In the genomic region with DNA sequence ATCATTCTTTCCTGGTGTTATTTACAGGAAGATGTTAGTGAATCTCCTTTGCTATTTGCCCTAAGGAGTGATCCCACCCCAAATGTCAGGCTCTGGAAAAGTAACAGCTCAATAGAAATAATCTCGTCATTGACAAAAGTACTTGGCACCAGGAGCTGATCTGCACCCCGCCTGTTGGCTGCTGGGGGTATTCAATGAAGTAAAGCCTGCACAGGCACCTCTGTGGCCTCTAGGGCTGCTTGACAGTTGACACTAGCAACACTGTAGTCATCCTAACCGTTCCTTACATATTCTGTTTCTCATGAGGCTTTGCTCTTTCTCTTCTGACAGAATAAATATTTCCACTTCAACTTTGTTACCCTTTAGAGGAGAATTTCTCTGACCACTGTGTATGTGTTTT, we compare ENCODE assay signal across 1 cellular context.
TF ChIP-seq lines count a peak whose summit lies in the region.

No MANE protein-coding gene starts in this region.

TF ChIP-seq in WTC11, 78 proteins besides CTCF, POLR2A, EP300 and RAD21 (continued from another document):
- TF ChIP-seq, protein P1, sequence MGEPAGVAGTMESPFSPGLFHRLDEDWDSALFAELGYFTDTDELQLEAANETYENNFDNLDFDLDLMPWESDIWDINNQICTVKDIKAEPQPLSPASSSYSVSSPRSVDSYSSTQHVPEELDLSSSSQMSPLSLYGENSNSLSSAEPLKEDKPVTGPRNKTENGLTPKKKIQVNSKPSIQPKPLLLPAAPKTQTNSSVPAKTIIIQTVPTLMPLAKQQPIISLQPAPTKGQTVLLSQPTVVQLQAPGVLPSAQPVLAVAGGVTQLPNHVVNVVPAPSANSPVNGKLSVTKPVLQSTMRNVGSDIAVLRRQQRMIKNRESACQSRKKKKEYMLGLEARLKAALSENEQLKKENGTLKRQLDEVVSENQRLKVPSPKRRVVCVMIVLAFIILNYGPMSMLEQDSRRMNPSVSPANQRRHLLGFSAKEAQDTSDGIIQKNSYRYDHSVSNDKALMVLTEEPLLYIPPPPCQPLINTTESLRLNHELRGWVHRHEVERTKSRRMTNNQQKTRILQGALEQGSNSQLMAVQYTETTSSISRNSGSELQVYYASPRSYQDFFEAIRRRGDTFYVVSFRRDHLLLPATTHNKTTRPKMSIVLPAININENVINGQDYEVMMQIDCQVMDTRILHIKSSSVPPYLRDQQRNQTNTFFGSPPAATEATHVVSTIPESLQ (CRISPR knock-in tag; IDR thresholded peaks at IDR 0.05) = no peak
- TF ChIP-seq FOXP1 (CRISPR knock-in tag; IDR thresholded peaks at IDR 0.05; ENCODE audit: borderline replicate concordance) (no peak), KAT7 (CRISPR knock-in tag; IDR thresholded peaks at IDR 0.05; ENCODE audit: borderline replicate concordance) (no peak), TP53 (CRISPR knock-in tag; IDR thresholded peaks at IDR 0.05) (no peak)
